ENCODE assay signal across 13 cellular contexts in the genomic region with DNA sequence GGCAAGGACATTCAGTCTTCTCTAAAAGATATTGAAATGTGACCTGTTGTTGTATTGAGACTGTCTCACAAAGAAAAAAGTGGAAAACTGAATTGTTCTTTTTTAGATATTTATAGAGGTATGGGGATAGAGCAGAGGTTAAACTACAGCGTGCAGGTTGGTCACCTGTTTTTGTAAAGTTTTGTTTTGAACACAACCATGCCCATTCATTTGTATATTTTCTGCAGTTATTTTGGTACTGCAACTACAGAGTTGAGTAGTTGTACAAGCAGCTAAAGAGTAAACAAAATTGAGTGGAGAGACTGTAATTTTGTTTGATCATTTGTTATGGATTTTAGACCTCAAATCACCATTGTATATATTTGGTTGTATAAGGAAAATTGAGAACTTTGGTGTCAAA. TPM values are rescaled to one million over a fixed set of nuclear protein-coding genes. Genes with fewer than 3 reads are reported as not detected.
DNase-seq lines count a peak whose midpoint lies in the region; ATAC-seq lines count a peak whose summit lies in the region.
"Had no signal": no experiment of that assay in that cellular context is flagged by ENCODE, and none has a peak within 500 bp of the region (broad histone marks: within the 10 kb centered on the region; RNA-seq: fewer than 3 reads in every experiment).

No MANE protein-coding gene starts in this region.

- H3K27me3 Mint-ChIP-seq in activated CD4-positive, alpha-beta T cell treated with anti-CD3 and anti-CD28 coated beads for 36 hours: no peaks in the 10 kb centered on the region
- no peaks in the 10 kb centered on the region for H3K27me3 Mint-ChIP-seq in activated naive CD8-positive, alpha-beta T cell treated with anti-CD3 and anti-CD28 coated beads, Interleukin-2, amount 50 U/mL, for 24 hours
- H3K27me3 Mint-ChIP-seq: stimulated activated naive B cell treated with anti-CD40 and anti-IgM and Interleukin-4, amounts not matched to agents 10 μg/mL and 1 μg/mL and 100 μg/mL, for 72 hours had no signal

- no peak overlapping the region for H3K4me3 Mint-ChIP-seq in activated CD4-positive, alpha-beta T cell treated with anti-CD3 and anti-CD28 coated beads for 36 hours
- H3K4me3 Mint-ChIP-seq in activated naive CD8-positive, alpha-beta T cell treated with anti-CD3 and anti-CD28 coated beads, Interleukin-2, amount 50 U/mL, for 24 hours: no peak overlapping the region
- H3K4me3 Mint-ChIP-seq: stimulated activated naive B cell treated with anti-CD40 and anti-IgM and Interleukin-4, amounts not matched to agents 10 μg/mL and 1 μg/mL and 100 μg/mL, for 72 hours had no signal

- POLR2A ChIA-PET in activated CD4-positive, alpha-beta T cell treated with anti-CD3 and anti-CD28 coated beads for 36 hours (lab: Charles Lee): no interaction called here

- no peaks in the 10 kb centered on the region for H3K9me3 Mint-ChIP-seq in activated CD4-positive, alpha-beta T cell treated with anti-CD3 and anti-CD28 coated beads for 36 hours (ENCODE audit: low read depth)
- no peaks in the 10 kb centered on the region for H3K9me3 Mint-ChIP-seq in activated naive CD8-positive, alpha-beta T cell treated with anti-CD3 and anti-CD28 coated beads, Interleukin-2, amount 50 U/mL, for 24 hours
- H3K9me3 Mint-ChIP-seq: stimulated activated naive B cell treated with anti-CD40 and anti-IgM and Interleukin-4, amounts not matched to agents 10 μg/mL and 1 μg/mL and 100 μg/mL, for 72 hours had no signal

- peaks cover 53% of the 10 kb centered on the region for H3K4me1 Mint-ChIP-seq in activated CD4-positive, alpha-beta T cell treated with anti-CD3 and anti-CD28 coated beads for 36 hours
- peaks cover 36% of the 10 kb centered on the region for H3K4me1 Mint-ChIP-seq in activated naive CD8-positive, alpha-beta T cell treated with anti-CD3 and anti-CD28 coated beads, Interleukin-2, amount 50 U/mL, for 24 hours

- peak overlapping the region; percentile 72 for H3K27ac Mint-ChIP-seq in activated CD4-positive, alpha-beta T cell treated with anti-CD3 and anti-CD28 coated beads for 36 hours
- peak overlapping the region; percentile 31 for H3K27ac Mint-ChIP-seq in activated naive CD8-positive, alpha-beta T cell treated with anti-CD3 and anti-CD28 coated beads, Interleukin-2, amount 50 U/mL, for 24 hours
- H3K27ac Mint-ChIP-seq: stimulated activated naive B cell treated with anti-CD40 and anti-IgM and Interleukin-4, amounts not matched to agents 10 μg/mL and 1 μg/mL and 100 μg/mL, for 72 hours had no signal

- peak; percentile 54 for ATAC-seq in activated CD4-positive, alpha-beta T cell treated with anti-CD3 and anti-CD28 coated beads for 36 hours
- ATAC-seq in GM21367 (IDR thresholded peaks at IDR 0.05; ENCODE audit: unreplicated experiment): peak; percentile 84
- peak; percentile 93 for ATAC-seq in HG03039 (IDR thresholded peaks at IDR 0.05; ENCODE audit: unreplicated experiment)
- no peak for ATAC-seq in activated naive CD8-positive, alpha-beta T cell treated with anti-CD3 and anti-CD28 coated beads, Interleukin-2, amount 50 U/mL, for 24 hours

- CTCF ChIA-PET in activated CD4-positive, alpha-beta T cell treated with anti-CD3 and anti-CD28 coated beads for 36 hours (lab: Charles Lee): interaction anchor here (0.7 to 1.2 kb wide), 3 partner anchors 11 to 214 kb away, joined by 3 read pairs; no protein-coding TSS in a partner anchor

- peaks cover 65% of the 10 kb centered on the region for H3K36me3 Mint-ChIP-seq in activated CD4-positive, alpha-beta T cell treated with anti-CD3 and anti-CD28 coated beads for 36 hours (ENCODE audit: low read depth)
- peaks cover 70% of the 10 kb centered on the region for H3K36me3 Mint-ChIP-seq in activated naive CD8-positive, alpha-beta T cell treated with anti-CD3 and anti-CD28 coated beads, Interleukin-2, amount 50 U/mL, for 24 hours (ENCODE audit: low read depth)

- no peak for DNase-seq in activated CD4-positive, alpha-beta T cell treated with anti-CD3 and anti-CD28 coated beads for 36 hours
- DNase-seq in activated CD4-positive, alpha-beta T cell treated with anti-CD3 and anti-CD28 coated beads, Interleukin-2, amount 50 U/mL, for 4 hours: no peak
- no peak for DNase-seq in activated naive CD8-positive, alpha-beta T cell treated with anti-CD3 and anti-CD28 coated beads, Interleukin-2, amount 50 U/mL, for 24 hours
- DNase-seq in AG08396 (ENCODE audit: low spot score): no peak
- no peak for DNase-seq in central memory CD4-positive, alpha-beta T cell
- no peak for DNase-seq in dedifferentiated amniotic fluid mesenchymal stem cell (ENCODE audit: extremely low spot score)
- DNase-seq: activated T-cell treated with anti-CD3 and anti-CD28 coated beads for 4 hours; DMS 273 treated with DMSO at 0.1 percent for 48 hours; esophagus squamous epithelium; NCI-H146; stimulated activated naive B cell treated with anti-CD40 and anti-IgM and Interleukin-4, amounts not matched to agents 10 μg/mL and 1 μg/mL and 100 μg/mL, for 72 hours had no signal

- intact Hi-C loops in activated CD4-positive, alpha-beta T cell treated with anti-CD3 and anti-CD28 coated beads for 36 hours (cut with DNase I, micrococcal nuclease): loop anchor here in 1 of 2 experiments (1.0 kb wide), 1 partner anchor 31 kb away; no protein-coding TSS in a partner anchor

RNA-seq across cellular contexts. Expression of a gene that starts 11.3 kb away (rescaled TPM):
- total RNA-seq in activated CD4-positive, alpha-beta T cell treated with anti-CD3 and anti-CD28 coated beads for 36 hours: 100 to 1,000 TPM in 1 of 2 experiments, 10 to 100 TPM in 1; 90.3 to 127 TPM

RNA-seq across cellular contexts. Expression of a gene that starts 46.1 kb away (rescaled TPM):
- 10 to 100 TPM; 50.2 to 51.3 TPM for total RNA-seq in activated CD4-positive, alpha-beta T cell treated with anti-CD3 and anti-CD28 coated beads for 36 hours
